Comparison of ENCODE assay signal across 8 cellular contexts in genomic region chr13:51590966-51591627, GRCh38. TPM values are rescaled to one million over a fixed set of nuclear protein-coding genes. Genes with fewer than 3 reads are reported as not detected.
DNase-seq lines count a peak whose midpoint lies in the region; ATAC-seq and TF ChIP-seq lines count a peak whose summit lies in the region.

No MANE protein-coding gene starts in this region.

- H3K36me3 Mint-ChIP-seq in chondrocyte (ENCODE audit: low read depth) (no peaks in the 10 kb centered on the region), mesothelial cell of epicardium (no peaks in the 10 kb centered on the region)

- H3K27ac Mint-ChIP-seq in chondrocyte (ENCODE audit: unreplicated experiment): peak overlapping the region; percentile 62
- H3K27ac Mint-ChIP-seq in mesothelial cell of epicardium: peak overlapping the region; percentile 89

- H3K9me3 Mint-ChIP-seq in chondrocyte (ENCODE audit: low read depth): no peaks in the 10 kb centered on the region
- no peaks in the 10 kb centered on the region for H3K9me3 Mint-ChIP-seq in mesothelial cell of epicardium

- TF ChIP-seq CTCF in C4-2B (conservative IDR thresholded peaks at IDR 0.05) (peak; percentile 8), chondrocyte (IDR thresholded peaks at IDR 0.05) (peak; percentile 58), mesothelial cell of epicardium (IDR thresholded peaks at IDR 0.05; ENCODE audit: unreplicated experiment) (no peak)

- no peak for ATAC-seq in HG03378 (IDR thresholded peaks at IDR 0.05; ENCODE audit: unreplicated experiment)

- DNase-seq in NCI-H187 treated with DMSO at 0.1 percent for 48 hours (lab: John Stamatoyannopoulos, UW) (peak; percentile 33), chondrocyte (ENCODE audit: low spot score) (no peak), mesothelial cell of epicardium (ENCODE audit: low spot score in 2 of 2, unreplicated experiment in 2 of 2) (no peak), HPDE6-E6E7 (ENCODE audit: extremely low spot score) (no peak)
- no peak for DNase-seq in stimulated activated CD4-positive, alpha-beta T cell treated with anti-CD3 and anti-CD28 coated beads, Interleukin-4, amount 100 ng/mL, for 1 hour
- no peak for DNase-seq in activated CD4-positive, alpha-beta T cell treated with anti-CD3 and anti-CD28 coated beads for 48 hours

- no peaks in the 10 kb centered on the region for H3K27me3 Mint-ChIP-seq in chondrocyte (ENCODE audit: low read depth)
- peaks cover 7% of the 10 kb centered on the region for H3K27me3 Mint-ChIP-seq in mesothelial cell of epicardium (ENCODE audit: low read depth)

- H3K4me1 Mint-ChIP-seq in chondrocyte (ENCODE audit: low read depth) (peaks cover 34% of the 10 kb centered on the region), mesothelial cell of epicardium (peaks cover 29% of the 10 kb centered on the region)

- peak overlapping the region; percentile 57; the same call in 1 of the 2 replicates for H3K27ac ChIP-seq in C4-2B

- peak overlapping the region; percentile 33 for H3K4me3 Mint-ChIP-seq in chondrocyte (ENCODE audit: unreplicated experiment)
- H3K4me3 Mint-ChIP-seq in mesothelial cell of epicardium: no peak overlapping the region

RNA-seq across cellular contexts. Expression of gene WDFY2, which starts 6.8 kb away (rescaled TPM):
- total RNA-seq in chondrocyte (3.9 to 5.7 TPM (median 4.0 TPM) in 3 replicates), mesothelial cell of epicardium (12.1 to 12.4 TPM (median 12.1 TPM) in 3 replicates)
